Comparison of ENCODE assay signal across 5 cellular contexts in genomic region chr15:75710874-75711273, GRCh38. TPM values are rescaled to one million over a fixed set of nuclear protein-coding genes. Genes with fewer than 3 reads are reported as not detected.
"Had no signal": no experiment of that assay in that cellular context is flagged by ENCODE, and none has a peak within 500 bp of the region (broad histone marks: within the 10 kb centered on the region; RNA-seq: fewer than 3 reads in every experiment).

No MANE protein-coding gene starts in this region.

RNA-seq across cellular contexts. Expression of gene CSPG4, which starts 1.8 kb away (rescaled TPM):
- total RNA-seq: activated B cell treated with CpG ODN at 0.5 μM for 24 hours; activated naive CD4-positive, alpha-beta T cell treated with anti-CD3 and anti-CD28 coated beads, Interleukin-2, amount 50 U/mL, for 72 hours; activated T-cell treated with anti-CD3 and anti-CD28 coated beads, Interleukin-2, amount 50 U/mL, for 72 hours; natural killer cell treated with Interleukin-12 subunit alpha and Interleukin-12 subunit beta and Interleukin-15 and Interleukin-18, amount 100 ng/mL, for 72 hours; T-helper 2 cell treated with Interferon-gamma antibody and Interleukin-4, amounts not matched to agents 100 ng/mL and 5 ng/mL, for 36 hours had no signal
